8 cellular contexts compared by ENCODE assay signal in genomic region chr14:67426983-67427601, GRCh38. TPM values are rescaled to one million over a fixed set of nuclear protein-coding genes. Genes with fewer than 3 reads are reported as not detected.
DNase-seq lines count a peak whose midpoint lies in the region; ATAC-seq, FAIRE-seq and TF ChIP-seq lines count a peak whose summit lies in the region.

No MANE protein-coding gene starts in this region.

- dilution Hi-C loops in mammary epithelial cell (cut with HindIII; ENCODE audit: low sequenced_read_pairs): no loop called here
- dilution Hi-C loops in keratinocyte (cut with MboI; ENCODE audit: extremely low pct_ligation_motif_present, low sequenced_read_pairs): no loop called here

- peak; percentile 76 for FAIRE-seq in keratinocyte (lab: Jason Lieb, UNC)

- H3K27me3 ChIP-seq in CD4-positive, alpha-beta memory T cell (ENCODE audit: insufficient read depth, low read length): no peaks in the 10 kb centered on the region
- H3K27me3 ChIP-seq in HAP-1 (ENCODE audit: low read depth): no peaks in the 10 kb centered on the region; the same call in 1 of the 2 replicates
- H3K27me3 ChIP-seq in WERI-Rb-1 (ENCODE audit: insufficient read depth, low read depth, severe bottlenecking): no peaks in the 10 kb centered on the region
- no peaks in the 10 kb centered on the region for H3K27me3 ChIP-seq in mammary epithelial cell (ENCODE audit: insufficient read depth, low read length)
- no peaks in the 10 kb centered on the region for H3K27me3 ChIP-seq in keratinocyte (ENCODE audit: control insufficient read depth, extremely low read depth, insufficient read depth, low read length)

- no peaks in the 10 kb centered on the region for H3K79me2 ChIP-seq in mammary epithelial cell (ENCODE audit: insufficient read depth, low read length)
- H3K79me2 ChIP-seq in keratinocyte (ENCODE audit: control insufficient read depth, insufficient read depth, low read length): no peaks in the 10 kb centered on the region

- H3K4me3 ChIP-seq in CD4-positive, alpha-beta memory T cell (ENCODE audit: low read length in 2 of 2): no peak overlapping the region
- no peak overlapping the region for H3K4me3 ChIP-seq in HAP-1
- no peak overlapping the region for H3K4me3 ChIP-seq in WERI-Rb-1 (ENCODE audit: low read depth, low read length)
- no peak overlapping the region for H3K4me3 ChIP-seq in mammary epithelial cell (replicated peaks in 1 of 3; ENCODE audit: insufficient read depth in 1 of 3, low read depth in 2 of 3, low read length in 3 of 3)
- H3K4me3 ChIP-seq in keratinocyte (ENCODE audit: control insufficient read depth in 2 of 3, extremely low read depth in 1 of 3, insufficient read depth in 2 of 3, low read depth in 1 of 3, low read length in 3 of 3): no peak overlapping the region

- no peak overlapping the region for H3K4me3 Mint-ChIP-seq in CD4-positive, alpha-beta memory T cell

- no peak for ATAC-seq in GM19455 (IDR thresholded peaks at IDR 0.05; ENCODE audit: unreplicated experiment)

- in situ Hi-C loops in HAP-1 (cut with MboI; ENCODE audit: low sequenced_read_pairs) (loop anchor here (10.0 kb wide), 2 partner anchors 148 to 278 kb away; partner anchors contain the start of gene RDH12), mammary epithelial cell (cut with MboI; ENCODE audit: low sequenced_read_pairs in 2 of 2) (loop anchor here in 1 of 2 donors (5.0 kb wide), 1 partner anchor 145 kb away; no protein-coding TSS in a partner anchor)

- peaks cover 12 to 21% of the 10 kb centered on the region in 2 donors for H3K27me3 Mint-ChIP-seq in CD4-positive, alpha-beta memory T cell

- H3K9ac ChIP-seq in mammary epithelial cell (ENCODE audit: insufficient read depth, low read length) (no peak overlapping the region), keratinocyte (ENCODE audit: control insufficient read depth, extremely low read depth, insufficient read depth, low read length) (no peak overlapping the region)

- no peaks in the 10 kb centered on the region for H3K36me3 ChIP-seq in CD4-positive, alpha-beta memory T cell (ENCODE audit: insufficient read depth, low read length)
- no peaks in the 10 kb centered on the region for H3K36me3 ChIP-seq in HAP-1 (replicated peaks)
- H3K36me3 ChIP-seq in WERI-Rb-1: no peaks in the 10 kb centered on the region
- no peaks in the 10 kb centered on the region for H3K36me3 ChIP-seq in mammary epithelial cell (ENCODE audit: insufficient read depth, low read length)
- no peaks in the 10 kb centered on the region for H3K36me3 ChIP-seq in keratinocyte (ENCODE audit: control insufficient read depth in 2 of 2, extremely low read depth in 1 of 2, insufficient read depth in 2 of 2, low read length in 2 of 2)

- TF ChIP-seq CTCF in WERI-Rb-1 (IDR thresholded peaks at IDR 0.05; ENCODE audit: low read depth, low read length): peak; percentile 67
- peak; percentile 75 to 84 for TF ChIP-seq CTCF in mammary epithelial cell (conservative IDR thresholded peaks at IDR 0.05 in 1 of 2, IDR thresholded peaks at IDR 0.05 in 1 of 2; ENCODE audit: extremely low read depth in 1 of 2, insufficient read depth in 1 of 2, low read depth in 1 of 2, low read length in 2 of 2)
- TF ChIP-seq CTCF in keratinocyte (optimal IDR thresholded peaks at IDR 0.05 in 1 of 3, IDR thresholded peaks at IDR 0.05 in 1 of 3, conservative IDR thresholded peaks at IDR 0.05 in 1 of 3; ENCODE audit: extremely low read depth in 1 of 3, insufficient read depth in 2 of 3, low read length in 3 of 3): peak; percentile 78 to 84 (median 79)

- POLR2A ChIA-PET in CD4-positive, alpha-beta memory T cell (lab: Charles Lee; ENCODE audit: partially characterized antibody): interaction anchor here (1.6 to 2.4 kb wide), 3 partner anchors 144 to 277 kb away, joined by 4 to 13 read pairs (median 7); partner anchors contain the start of gene ARG2

- DNase-seq in CD4-positive, alpha-beta memory T cell: peak; percentile 73 to 76 (median 74)
- DNase-seq in HAP-1 (ENCODE audit: low spot score in 2 of 2) (peak; percentile 81 to 84), NCI-H2196 (lab: John Stamatoyannopoulos, UW; ENCODE audit: unreplicated experiment) (peak; percentile 77), WERI-Rb-1 (peak; percentile 84), mammary epithelial cell (peak; percentile 66), keratinocyte (ENCODE audit: low read depth, low spot score) (no peak)
- peak; percentile 46 to 54 for DNase-seq in stimulated activated CD4-positive, alpha-beta T cell treated with anti-CD3 and anti-CD28 coated beads, Interleukin-1b, Interleukin-23, amount 100 ng/mL, for 4 hours (ENCODE audit: low read depth in 2 of 2)

- H3K27ac ChIP-seq in CD4-positive, alpha-beta memory T cell (ENCODE audit: low read depth, low read length): no peak overlapping the region
- no peak overlapping the region; the same call in 1 of the 2 replicates for H3K27ac ChIP-seq in WERI-Rb-1
- H3K27ac ChIP-seq in mammary epithelial cell (ENCODE audit: insufficient read depth, low read depth, low read length): no peak overlapping the region
- H3K27ac ChIP-seq in keratinocyte (ENCODE audit: control insufficient read depth, insufficient read depth, low read length): peak overlapping the region; percentile 68

- no peaks in the 10 kb centered on the region for H3K36me3 Mint-ChIP-seq in CD4-positive, alpha-beta memory T cell

- no peaks in the 10 kb centered on the region for H3K4me1 Mint-ChIP-seq in CD4-positive, alpha-beta memory T cell

- H2AFZ ChIP-seq in mammary epithelial cell (ENCODE audit: low read depth, low read length): peak overlapping the region; percentile 82
- peak overlapping the region; percentile 59 for H2AFZ ChIP-seq in keratinocyte (ENCODE audit: control insufficient read depth, low read length)

- no peaks in the 10 kb centered on the region for H3K9me3 ChIP-seq in CD4-positive, alpha-beta memory T cell (ENCODE audit: control insufficient read depth in 1 of 2, low read length in 2 of 2)
- H3K9me3 ChIP-seq in HAP-1 (no peaks in the 10 kb centered on the region), WERI-Rb-1 (ENCODE audit: severe bottlenecking) (no peaks in the 10 kb centered on the region), mammary epithelial cell (replicated peaks; ENCODE audit: insufficient read depth, low read length) (no peaks in the 10 kb centered on the region), keratinocyte (ENCODE audit: control insufficient read depth, low read depth, low read length) (no peaks in the 10 kb centered on the region)

- no peaks in the 10 kb centered on the region for H4K20me1 ChIP-seq in mammary epithelial cell (ENCODE audit: insufficient read depth, low read length)
- H4K20me1 ChIP-seq in keratinocyte (ENCODE audit: control insufficient read depth, extremely low read depth, insufficient read depth, low read length): no peaks in the 10 kb centered on the region

- no peak overlapping the region for H3K27ac Mint-ChIP-seq in CD4-positive, alpha-beta memory T cell

- H3K4me2 ChIP-seq in mammary epithelial cell (ENCODE audit: insufficient read depth, low read depth, low read length) (no peak overlapping the region), keratinocyte (ENCODE audit: control insufficient read depth, extremely low read depth, insufficient read depth, low read depth, low read length) (peak overlapping the region; percentile 56)

- CTCF ChIA-PET in CD4-positive, alpha-beta memory T cell (lab: Charles Lee; ENCODE audit: partially characterized antibody): interaction anchor here (0.7 to 8.7 kb wide), 50 partner anchors 9 to 284 kb away, joined by 3 to 324 read pairs (median 4); partner anchors contain the start of genes ARG2, PIGH and TMEM229B
- CTCF ChIA-PET in mammary epithelial cell (lab: Charles Lee; ENCODE audit: low non-redundant PET): interaction anchor here (0.7 to 2.7 kb wide), 5 partner anchors 94 to 148 kb away, joined by 3 to 17 read pairs (median 5); no protein-coding TSS in a partner anchor

- 30% methylated on average over 22 of the region's 29 CpGs for WGBS in mammary epithelial cell (ENCODE audit: low coverage, missing lambda C conversion rate)

- BruUV-seq in mammary epithelial cell (replicated peaks; lab: Mats Ljungman, UMichigan): no TSS peak

- H3K9me1 ChIP-seq in keratinocyte (ENCODE audit: control insufficient read depth, extremely low read depth, insufficient read depth, low read length): no peaks in the 10 kb centered on the region

- intact Hi-C loops in CD4-positive, alpha-beta memory T cell (cut with micrococcal nuclease): loop anchor here (1.0 kb wide), 3 partner anchors 172 to 277 kb away; no protein-coding TSS in a partner anchor
- intact Hi-C loops in mammary epithelial cell (cut with micrococcal nuclease): loop anchor here (1.0 to 2.0 kb wide), 6 partner anchors 87 to 277 kb away; partner anchors contain the start of gene PIGH

- H3K4me1 ChIP-seq in CD4-positive, alpha-beta memory T cell (ENCODE audit: insufficient read depth, low read length): peaks cover 7% of the 10 kb centered on the region
- H3K4me1 ChIP-seq in HAP-1 (no peaks in the 10 kb centered on the region; the same call in 1 of the 2 replicates), mammary epithelial cell (ENCODE audit: insufficient read depth, low read length) (peaks cover 12% of the 10 kb centered on the region), keratinocyte (ENCODE audit: control insufficient read depth, extremely low read depth, insufficient read depth, low read length) (peaks cover 28% of the 10 kb centered on the region)

- peaks cover 0 to 2% (median 0%) of the 10 kb centered on the region in 8 donors for H3K9me3 Mint-ChIP-seq in CD4-positive, alpha-beta memory T cell

RNA-seq across cellular contexts. Expression of gene PLEK2, which starts 15.1 kb away (rescaled TPM):
- total RNA-seq in CD4-positive, alpha-beta memory T cell: 1 to 10 TPM; 1.9 to 4.1 TPM
- polyA plus RNA-seq in CD4-positive, alpha-beta memory T cell: 1 to 10 TPM; 2.3 to 2.7 TPM
- total RNA-seq in mammary epithelial cell: 100 to 1,000 TPM in 1 of 2 donors, 1 to 10 TPM in 1; 9.8 to 152 TPM
- polyA plus RNA-seq in mammary epithelial cell (156 TPM), keratinocyte (127 to 253 TPM (median 219 TPM) in 3 replicates)
- polyA minus RNA-seq in mammary epithelial cell (138 TPM), keratinocyte (61.2 to 106 TPM (median 88.5 TPM) in 3 replicates)
- polyA plus RNA-seq in keratinocyte (2011; ENCODE audit: low read depth): 18.3 TPM
- 168 and 236 TPM in 2 replicates for polyA plus RNA-seq in keratinocyte (2011; cell fraction: cytosol; rRNA removed)
- 108 TPM in 2 replicates for polyA plus RNA-seq in keratinocyte (2011; cell fraction: nucleus; rRNA removed)
- 40.8 and 252 TPM in 2 replicates for polyA plus RNA-seq in keratinocyte (2012; ENCODE audit: low replicate concordance)
- 122 TPM for polyA minus RNA-seq in keratinocyte (2011; cell fraction: cytosol; rRNA and poly(A)+ RNA removed)
- polyA minus RNA-seq in keratinocyte (2011; cell fraction: nucleus; rRNA and poly(A)+ RNA removed): 37.7 and 40.0 TPM in 2 replicates

Comparison
In these comparisons a context has a peak if more than half of its experiments do, and no peak if none do; other contexts are left out.
1. RNA of gene PLEK2, which starts 15.1 kb away (polyA plus RNA-seq): 18.3 to 253 TPM in keratinocyte and 156 TPM in mammary epithelial cell (single experiment); 2.3 to 2.7 TPM in CD4-positive, alpha-beta memory T cell; every median in the first group is over 4 times any median in the second.
2. Peak in every context shown above with its lines, with median percentiles within 50 percentile points of each other: CTCF ChIP-seq.